21 cellular contexts compared by ENCODE assay signal in the genomic region with DNA sequence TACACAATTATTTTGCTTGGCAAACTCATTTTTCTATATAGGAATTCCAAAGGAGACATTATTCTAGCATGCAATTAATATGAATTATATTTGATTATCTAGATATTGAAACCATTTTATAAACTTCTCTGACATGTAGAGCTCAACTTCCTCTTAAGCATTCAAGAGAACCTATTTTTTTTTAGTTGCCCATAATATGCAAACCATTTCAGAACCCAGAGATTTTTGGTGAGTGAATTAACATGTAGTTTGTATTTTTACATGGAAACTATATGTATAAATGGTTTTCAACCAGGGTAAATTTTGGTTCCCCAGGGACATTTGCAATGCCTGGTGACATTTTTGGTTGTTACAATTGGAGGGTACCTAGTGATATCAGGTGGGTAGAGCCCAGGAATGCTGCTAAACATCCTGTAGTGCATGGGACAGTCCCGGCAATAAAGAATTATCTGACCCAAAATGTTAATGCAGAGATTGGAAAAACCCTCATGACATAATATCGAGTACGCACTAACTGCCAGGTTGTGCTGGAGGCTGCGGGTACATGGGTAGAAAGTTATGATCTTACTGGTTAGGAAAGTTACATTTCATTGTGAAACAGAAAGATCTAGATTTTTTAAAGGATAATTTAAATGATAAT.
"Had no signal": no experiment of that assay in that cellular context is flagged by ENCODE, and none has a peak within 500 bp of the region (broad histone marks: within the 10 kb centered on the region; RNA-seq: fewer than 3 reads in every experiment).

No MANE protein-coding gene starts in this region.

- DNase-seq: cerebellar nuclear complex; dorsolateral prefrontal cortex; effector CD4-positive, alpha-beta T cell; gastrocnemius medialis; head of caudate nucleus; kidney; mesenchymal stem cell; naive thymus-derived CD8-positive, alpha-beta T cell; nephron progenitor cell; nucleus accumbens; right cardiac atrium; sigmoid colon; spleen; stimulated activated naive CD4-positive, alpha-beta T cell treated with Interleukin-2 at 50 U/mL for 16 hours; stomach; tibial artery had no signal

- H3K4me1 ChIP-seq: gastrocnemius medialis, prostate gland, sigmoid colon, stomach, tibial artery had no signal

- H3K27me3 ChIP-seq: dorsolateral prefrontal cortex, gastrocnemius medialis, sigmoid colon, spleen, stomach, tibial artery had no signal

- H3K4me1 Mint-ChIP-seq: nephron progenitor cell had no signal

- H3K9me3 Mint-ChIP-seq: nephron progenitor cell, type B pancreatic cell had no signal

- H3K4me3 ChIP-seq: dorsolateral prefrontal cortex, gastrocnemius medialis, lung, prostate gland, sigmoid colon, spleen, stomach, tibial artery had no signal

- H3K27ac Mint-ChIP-seq: mesothelial cell of epicardium; naive thymus-derived CD8-positive, alpha-beta T cell; nephron progenitor cell; type B pancreatic cell had no signal

- ATAC-seq: gastrocnemius medialis; left lobe of liver; naive thymus-derived CD8-positive, alpha-beta T cell; right cardiac atrium had no signal

- H3K27me3 Mint-ChIP-seq: naive thymus-derived CD8-positive, alpha-beta T cell; type B pancreatic cell had no signal

- H3K9me3 ChIP-seq: gastrocnemius medialis, prostate gland, sigmoid colon, stomach, tibial artery had no signal

- H3K27ac ChIP-seq: dorsolateral prefrontal cortex, gastrocnemius medialis, prostate gland, sigmoid colon, spleen, stomach, tibial artery had no signal

- H3K4me3 Mint-ChIP-seq: mesothelial cell of epicardium; naive thymus-derived CD8-positive, alpha-beta T cell; nephron progenitor cell; type B pancreatic cell had no signal

- H3K36me3 ChIP-seq: gastrocnemius medialis, prostate gland, sigmoid colon, spleen, tibial artery had no signal
